1 cellular context compared by ENCODE assay signal in the genomic region with DNA sequence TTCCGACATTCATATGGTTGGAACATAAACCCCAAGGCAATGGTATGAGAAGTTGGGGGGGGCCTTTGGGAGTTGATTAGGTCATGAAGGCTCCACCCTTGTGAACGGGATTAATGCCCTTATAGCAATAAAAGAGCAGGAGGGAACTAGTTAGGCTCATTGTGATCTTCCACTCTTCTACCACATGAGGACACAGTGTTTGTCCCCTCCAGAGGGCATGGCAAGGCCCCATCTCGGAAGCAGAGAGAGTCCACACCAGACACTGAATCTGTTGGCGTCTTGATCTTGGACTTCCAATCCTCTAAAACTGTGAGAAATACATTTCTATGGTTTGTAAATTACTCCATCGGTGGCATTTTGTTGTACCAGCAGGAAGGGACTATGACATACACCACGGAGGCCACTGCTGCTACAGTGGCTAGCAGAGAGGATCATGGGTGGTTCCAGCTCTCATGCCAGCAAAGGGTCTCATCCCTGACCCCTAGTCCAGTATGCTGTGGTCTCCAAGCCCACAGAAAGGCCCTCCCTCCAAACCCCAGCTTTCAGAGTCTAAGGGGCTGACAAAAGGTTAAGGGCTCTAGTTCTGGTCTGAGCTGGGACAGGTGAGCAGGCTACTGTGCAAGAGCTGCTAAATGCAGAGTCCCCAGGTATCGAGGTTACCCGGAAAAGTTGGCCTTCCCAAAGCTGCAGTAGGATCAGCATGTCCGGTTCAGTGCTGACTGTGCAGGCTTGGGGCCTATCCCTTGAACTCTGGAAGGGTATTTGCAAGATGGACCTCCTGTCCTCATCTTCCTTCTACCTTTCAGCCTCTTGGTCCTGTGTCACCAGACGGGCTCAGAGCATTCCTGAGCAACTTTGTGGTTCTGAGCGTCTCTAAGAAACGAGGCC.
TF ChIP-seq lines count a peak whose summit lies in the region.

No MANE protein-coding gene starts in this region.

TF ChIP-seq in IMR-90, 13 proteins besides CTCF, POLR2A, EP300 and RAD21:
- TF ChIP-seq FOS (IDR thresholded peaks at IDR 0.05; ENCODE audit: low read depth, low read length) (no peak), MAZ (IDR thresholded peaks at IDR 0.05; ENCODE audit: borderline replicate concordance, low read depth, low read length) (no peak), RFX5 (IDR thresholded peaks at IDR 0.05; ENCODE audit: low read depth, low read length) (no peak), MAFK (IDR thresholded peaks at IDR 0.05; ENCODE audit: low read depth, low read length) (no peak), SMC3 (IDR thresholded peaks at IDR 0.05; ENCODE audit: low read depth, low read length) (no peak), MXI1 (IDR thresholded peaks at IDR 0.05; ENCODE audit: borderline replicate concordance, low read depth, low read length) (no peak), RCOR1 (IDR thresholded peaks at IDR 0.05; ENCODE audit: insufficient replicate concordance, low read length) (no peak), BHLHE40 (IDR thresholded peaks at IDR 0.05; ENCODE audit: low read depth, low read length) (no peak), NFE2L2 (IDR thresholded peaks at IDR 0.05; ENCODE audit: low read depth, low read length) (no peak)
- TF ChIP-seq, protein P1, sequence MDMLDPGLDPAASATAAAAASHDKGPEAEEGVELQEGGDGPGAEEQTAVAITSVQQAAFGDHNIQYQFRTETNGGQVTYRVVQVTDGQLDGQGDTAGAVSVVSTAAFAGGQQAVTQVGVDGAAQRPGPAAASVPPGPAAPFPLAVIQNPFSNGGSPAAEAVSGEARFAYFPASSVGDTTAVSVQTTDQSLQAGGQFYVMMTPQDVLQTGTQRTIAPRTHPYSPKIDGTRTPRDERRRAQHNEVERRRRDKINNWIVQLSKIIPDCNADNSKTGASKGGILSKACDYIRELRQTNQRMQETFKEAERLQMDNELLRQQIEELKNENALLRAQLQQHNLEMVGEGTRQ (IDR thresholded peaks at IDR 0.05; ENCODE audit: low read depth, low read length): no peak
